Comparison of ENCODE assay signal across 1 cellular context in the genomic region with DNA sequence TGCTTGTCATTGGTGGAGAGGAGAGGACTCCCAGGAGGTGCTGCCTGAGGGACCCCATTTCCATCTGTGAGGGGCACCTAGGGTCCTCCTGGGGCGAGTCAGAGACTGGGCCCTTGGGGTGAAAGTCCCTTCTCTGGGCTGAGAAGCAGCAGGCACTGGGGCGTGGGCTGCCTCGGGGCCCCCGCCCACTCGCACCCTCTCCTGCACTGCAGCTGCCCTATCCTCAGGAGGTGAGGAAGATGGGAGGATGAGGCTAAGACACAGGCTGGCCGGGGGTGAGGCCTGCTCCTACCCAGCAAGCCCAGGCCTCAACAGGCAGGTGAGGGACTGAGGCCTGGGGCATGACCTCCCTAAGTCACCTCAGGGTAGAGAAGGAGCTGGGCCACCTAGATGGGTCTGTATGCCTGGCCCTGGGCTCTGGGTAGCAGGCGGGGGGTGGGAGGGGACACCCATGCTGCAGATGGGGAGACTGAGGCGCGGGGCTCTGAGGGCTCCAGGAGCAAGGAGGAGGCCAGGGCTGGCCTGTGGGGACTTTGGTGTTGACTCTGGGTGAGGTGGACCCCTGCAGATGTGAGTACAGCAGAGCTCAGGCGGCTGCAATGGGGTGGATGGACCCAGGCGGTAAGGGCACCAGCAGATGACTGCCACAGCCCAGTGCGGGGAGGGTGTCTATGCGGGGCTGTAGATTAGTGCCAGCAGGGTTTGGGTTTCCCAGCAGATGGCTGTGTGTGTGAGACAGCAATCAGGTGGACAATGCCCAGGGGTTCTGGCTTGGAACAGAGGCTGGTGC.
TF ChIP-seq lines count a peak whose summit lies in the region.

No MANE protein-coding gene starts in this region.

TF ChIP-seq in SK-N-SH, 30 proteins besides CTCF, POLR2A, EP300 and RAD21 (continued from another document):
- TF ChIP-seq, protein P1, sequence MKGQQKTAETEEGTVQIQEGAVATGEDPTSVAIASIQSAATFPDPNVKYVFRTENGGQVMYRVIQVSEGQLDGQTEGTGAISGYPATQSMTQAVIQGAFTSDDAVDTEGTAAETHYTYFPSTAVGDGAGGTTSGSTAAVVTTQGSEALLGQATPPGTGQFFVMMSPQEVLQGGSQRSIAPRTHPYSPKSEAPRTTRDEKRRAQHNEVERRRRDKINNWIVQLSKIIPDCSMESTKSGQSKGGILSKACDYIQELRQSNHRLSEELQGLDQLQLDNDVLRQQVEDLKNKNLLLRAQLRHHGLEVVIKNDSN (IDR thresholded peaks at IDR 0.05; ENCODE audit: borderline replicate concordance, low read depth) = no peak
- TF ChIP-seq, protein P2, sequence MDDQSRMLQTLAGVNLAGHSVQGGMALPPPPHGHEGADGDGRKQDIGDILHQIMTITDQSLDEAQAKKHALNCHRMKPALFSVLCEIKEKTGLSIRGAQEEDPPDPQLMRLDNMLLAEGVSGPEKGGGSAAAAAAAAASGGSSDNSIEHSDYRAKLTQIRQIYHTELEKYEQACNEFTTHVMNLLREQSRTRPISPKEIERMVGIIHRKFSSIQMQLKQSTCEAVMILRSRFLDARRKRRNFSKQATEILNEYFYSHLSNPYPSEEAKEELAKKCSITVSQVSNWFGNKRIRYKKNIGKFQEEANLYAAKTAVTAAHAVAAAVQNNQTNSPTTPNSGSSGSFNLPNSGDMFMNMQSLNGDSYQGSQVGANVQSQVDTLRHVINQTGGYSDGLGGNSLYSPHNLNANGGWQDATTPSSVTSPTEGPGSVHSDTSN (IDR thresholded peaks at IDR 0.05) = no peak
- TF ChIP-seq FOXM1 (IDR thresholded peaks at IDR 0.05; ENCODE audit: low read depth) (no peak), TCF12 (IDR thresholded peaks at IDR 0.05) (no peak), GABPA (IDR thresholded peaks at IDR 0.05; ENCODE audit: low read depth) (no peak), FOSL2 (IDR thresholded peaks at IDR 0.05; ENCODE audit: borderline replicate concordance, low read depth) (no peak), CHD2 (IDR thresholded peaks at IDR 0.05; ENCODE audit: low read length, partially characterized antibody) (no peak), ELF1 (IDR thresholded peaks at IDR 0.05) (no peak), TEAD4 (IDR thresholded peaks at IDR 0.05; ENCODE audit: borderline replicate concordance, insufficient read depth) (no peak)
- TF ChIP-seq, protein P3, sequence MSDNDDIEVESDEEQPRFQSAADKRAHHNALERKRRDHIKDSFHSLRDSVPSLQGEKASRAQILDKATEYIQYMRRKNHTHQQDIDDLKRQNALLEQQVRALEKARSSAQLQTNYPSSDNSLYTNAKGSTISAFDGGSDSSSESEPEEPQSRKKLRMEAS (IDR thresholded peaks at IDR 0.05; ENCODE audit: low read depth) = no peak
- TF ChIP-seq, protein P4, sequence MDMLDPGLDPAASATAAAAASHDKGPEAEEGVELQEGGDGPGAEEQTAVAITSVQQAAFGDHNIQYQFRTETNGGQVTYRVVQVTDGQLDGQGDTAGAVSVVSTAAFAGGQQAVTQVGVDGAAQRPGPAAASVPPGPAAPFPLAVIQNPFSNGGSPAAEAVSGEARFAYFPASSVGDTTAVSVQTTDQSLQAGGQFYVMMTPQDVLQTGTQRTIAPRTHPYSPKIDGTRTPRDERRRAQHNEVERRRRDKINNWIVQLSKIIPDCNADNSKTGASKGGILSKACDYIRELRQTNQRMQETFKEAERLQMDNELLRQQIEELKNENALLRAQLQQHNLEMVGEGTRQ (IDR thresholded peaks at IDR 0.05; ENCODE audit: borderline replicate concordance, low read depth, low read length) = no peak
- TF ChIP-seq, protein P5, sequence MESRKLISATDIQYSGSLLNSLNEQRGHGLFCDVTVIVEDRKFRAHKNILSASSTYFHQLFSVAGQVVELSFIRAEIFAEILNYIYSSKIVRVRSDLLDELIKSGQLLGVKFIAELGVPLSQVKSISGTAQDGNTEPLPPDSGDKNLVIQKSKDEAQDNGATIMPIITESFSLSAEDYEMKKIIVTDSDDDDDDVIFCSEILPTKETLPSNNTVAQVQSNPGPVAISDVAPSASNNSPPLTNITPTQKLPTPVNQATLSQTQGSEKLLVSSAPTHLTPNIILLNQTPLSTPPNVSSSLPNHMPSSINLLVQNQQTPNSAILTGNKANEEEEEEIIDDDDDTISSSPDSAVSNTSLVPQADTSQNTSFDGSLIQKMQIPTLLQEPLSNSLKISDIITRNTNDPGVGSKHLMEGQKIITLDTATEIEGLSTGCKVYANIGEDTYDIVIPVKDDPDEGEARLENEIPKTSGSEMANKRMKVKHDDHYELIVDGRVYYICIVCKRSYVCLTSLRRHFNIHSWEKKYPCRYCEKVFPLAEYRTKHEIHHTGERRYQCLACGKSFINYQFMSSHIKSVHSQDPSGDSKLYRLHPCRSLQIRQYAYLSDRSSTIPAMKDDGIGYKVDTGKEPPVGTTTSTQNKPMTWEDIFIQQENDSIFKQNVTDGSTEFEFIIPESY (IDR thresholded peaks at IDR 0.05; ENCODE audit: borderline replicate concordance, low read depth) = no peak
TF ChIP-seq in SK-N-SH: peak in this region for 0.
